8 cellular contexts compared by ENCODE assay signal in the genomic region with DNA sequence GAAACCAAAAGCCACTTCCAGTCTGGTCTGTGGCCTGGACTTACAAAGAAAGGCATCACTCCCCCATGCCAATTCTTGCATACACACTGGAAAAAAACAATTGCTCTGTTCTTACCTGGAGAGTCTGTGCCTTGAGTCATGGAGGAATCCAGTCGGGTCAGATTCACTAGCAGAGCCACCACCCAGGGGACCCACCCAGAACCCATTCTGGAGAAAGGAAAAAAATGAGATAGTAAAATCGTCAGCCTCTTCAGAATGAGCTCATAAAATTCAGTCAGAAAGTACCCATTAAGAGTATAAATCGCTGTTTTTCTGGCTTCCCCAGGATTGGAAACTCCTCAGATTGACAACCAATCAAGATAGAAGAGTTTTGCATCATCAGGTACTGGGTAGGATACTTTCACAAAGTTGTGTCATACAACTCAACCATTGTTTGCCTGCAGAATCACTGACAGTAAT. TPM values are rescaled to one million over a fixed set of nuclear protein-coding genes. Genes with fewer than 3 reads are reported as not detected.
DNase-seq lines count a peak whose midpoint lies in the region; ATAC-seq and FAIRE-seq lines count a peak whose summit lies in the region.

A gene (minus strand): TSS at position 257 of the 459 bp plus-strand sequence. CDS start 51 bp downstream, at position 206.

- no peak within 1 kb of the TSS for H3K4me3 ChIP-seq in mesendoderm (ENCODE audit: low read length)

- no peaks in the 10 kb centered on the region for H3K36me3 ChIP-seq in mesendoderm (ENCODE audit: control insufficient read depth, insufficient read depth, low read length)

- H3K79me1 ChIP-seq in mesendoderm (ENCODE audit: low read length): no peaks in the 10 kb centered on the region

- no peak within 1 kb of the TSS for H3K27ac ChIP-seq in mesendoderm (ENCODE audit: low read depth, low read length)

- no peak within 1 kb of the TSS for H4K5ac ChIP-seq in mesendoderm (ENCODE audit: low read length)

- no peaks in the 10 kb centered on the region for H3K27me3 ChIP-seq in mesendoderm (ENCODE audit: insufficient read depth, low read length, poor library complexity)

- WGBS in mesendoderm (ENCODE audit: extremely low coverage, insufficient coverage, low lambda C conversion rate): no CpG with 5 or more reads among the region's 3 CpGs

- peak; percentile 56 for DNase-seq in amniotic epithelial cell (ENCODE audit: low read depth)
- peak; percentile 25 for DNase-seq in mesendoderm
- DNase-seq in middle frontal gyrus (ENCODE audit: extremely low spot score, low spot score): no peak
- DNase-seq in inferior parietal cortex (ENCODE audit: extremely low spot score): no peak
- DNase-seq in NCI-H82 (lab: John Stamatoyannopoulos, UW): no peak
- no peak for DNase-seq in activated naive CD4-positive, alpha-beta T cell treated with Interleukin-2 at 50 U/mL for 16 hours

- no peaks in the 10 kb centered on the region for H3K4me1 ChIP-seq in mesendoderm (ENCODE audit: control insufficient read depth, low read depth, low read length)

- no peak within 1 kb of the TSS for H2AK5ac ChIP-seq in mesendoderm (ENCODE audit: low read length)

- peak; percentile 44 for ATAC-seq in HG02678 (IDR thresholded peaks at IDR 0.05; ENCODE audit: unreplicated experiment)

- H2BK15ac ChIP-seq in mesendoderm (replicated peaks; ENCODE audit: low read depth): no peak within 1 kb of the TSS

- H3K4me2 ChIP-seq in mesendoderm (ENCODE audit: low read length): no peak within 1 kb of the TSS

- H3K9ac ChIP-seq in mesendoderm (ENCODE audit: low read length): no peak within 1 kb of the TSS

- H3K79me2 ChIP-seq in mesendoderm (ENCODE audit: control insufficient read depth, insufficient read depth, low read length): no peaks in the 10 kb centered on the region

- H2BK120ac ChIP-seq in mesendoderm (ENCODE audit: low read depth, low read length): no peak within 1 kb of the TSS

- H4K8ac ChIP-seq in mesendoderm (ENCODE audit: low read depth, low read length): no peak within 1 kb of the TSS

- H3K18ac ChIP-seq in mesendoderm (ENCODE audit: low read length): no peak within 1 kb of the TSS

- H3K4ac ChIP-seq in mesendoderm (ENCODE audit: low read depth, low read length): no peak within 1 kb of the TSS

- FAIRE-seq in G401.6 (lab: Jason Lieb, UNC): peak; percentile 75

- no peak within 1 kb of the TSS for H3K23ac ChIP-seq in mesendoderm (ENCODE audit: low read length)

- H2BK5ac ChIP-seq in mesendoderm (ENCODE audit: low read length): no peak within 1 kb of the TSS

- H3K56ac ChIP-seq in mesendoderm (ENCODE audit: low read length): no peak within 1 kb of the TSS

RNA-seq across cellular contexts. Expression of the gene that starts here (rescaled TPM):
- polyA plus RNA-seq in mesendoderm (2013, experiment 1 of 2): 0.07 TPM
- 0.04 TPM for polyA plus RNA-seq in mesendoderm (2013, experiment 2 of 2)

Comparison
In these comparisons a context has a peak if more than half of its experiments do, and no peak if none do; other contexts are left out.
1. DNase-seq: peak in amniotic epithelial cell (single experiment) and mesendoderm (single experiment); none in middle frontal gyrus (single experiment), inferior parietal cortex (single experiment), NCI-H82 (single experiment) and activated naive CD4-positive, alpha-beta T cell treated with Interleukin-2 at 50 U/mL for 16 hours (single experiment).